Comparison of ENCODE assay signal across 8 cellular contexts in the genomic region with DNA sequence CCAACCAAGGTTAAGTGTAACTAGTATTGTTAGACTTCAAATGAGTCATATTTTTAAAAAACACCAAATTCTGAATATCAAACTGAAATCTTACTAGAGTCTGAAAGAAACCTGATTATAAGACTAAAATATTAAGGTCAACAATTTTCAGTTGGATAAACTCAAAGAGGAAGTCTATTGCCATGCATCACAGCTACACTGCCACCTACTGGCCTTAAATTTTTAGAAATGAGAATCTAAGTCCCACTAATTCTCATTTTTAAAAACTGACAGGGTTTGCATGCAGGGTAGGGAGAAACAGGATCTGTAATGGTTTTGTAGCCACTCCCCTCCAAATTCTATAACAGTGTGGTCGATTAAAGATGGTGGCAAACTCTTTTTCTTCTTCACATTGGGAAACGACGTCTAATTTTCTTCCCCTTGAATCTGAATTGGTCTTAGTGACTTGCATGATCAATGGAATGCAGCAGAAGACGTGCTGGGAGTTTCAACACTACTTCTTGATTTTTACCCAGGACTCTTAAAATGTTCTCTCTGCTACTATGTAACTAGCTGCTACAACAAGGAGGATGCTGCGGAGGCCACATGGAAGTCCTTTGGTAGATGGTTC.
A peak's percentile ranks its signal among the peaks of the same experiment; 100 is the strongest.
DNase-seq lines count a peak whose midpoint lies in the region; ATAC-seq and TF ChIP-seq lines count a peak whose summit lies in the region.

No MANE protein-coding gene starts in this region.

- H3K27ac ChIP-seq in cardiac muscle cell (no peak overlapping the region), Panc1 (ENCODE audit: low read length) (no peak overlapping the region), suprapubic skin (no peak overlapping the region)

- H3K27me3 ChIP-seq in cardiac muscle cell (no peaks in the 10 kb centered on the region), Panc1 (ENCODE audit: control insufficient read depth, insufficient read depth, low read length) (no peaks in the 10 kb centered on the region; the same call in 1 of the 2 replicates), suprapubic skin (no peaks in the 10 kb centered on the region)

- BruUV-seq in Panc1 (replicated peaks; lab: Mats Ljungman, UMichigan) = no TSS peak

- WGBS in suprapubic skin = 89% methylated on average over 5 of the region's 5 CpGs

- POLR2A ChIA-PET in Panc1 (lab: Charles Lee) = no interaction called here

- TF ChIP-seq POLR2A in suprapubic skin (IDR thresholded peaks at IDR 0.05) = no peak

- CTCF ChIA-PET in Panc1 (lab: Charles Lee) = no interaction called here

- H3K4me1 ChIP-seq in cardiac muscle cell (ENCODE audit: low read depth) = peaks cover 20% of the 10 kb centered on the region
- H3K4me1 ChIP-seq in Panc1 (ENCODE audit: control insufficient read depth, insufficient read depth, low read length) = no peaks in the 10 kb centered on the region
- H3K4me1 ChIP-seq in suprapubic skin = peaks cover 7% of the 10 kb centered on the region

- DNase-seq in cardiac muscle cell (ENCODE audit: low read depth in 1 of 2, low spot score in 1 of 2) (peak in 1 of 2 donors; percentile 61), Right ventricle myocardium inferior (ENCODE audit: missing footprints) (no peak), Panc1 (ENCODE audit: low read depth, low spot score) (no peak), fibroblast of pulmonary artery (ENCODE audit: low read depth) (peak; percentile 65), suprapubic skin (ENCODE audit: low spot score in 2 of 2) (no peak), SK-N-DZ (ENCODE audit: low spot score) (no peak)

- in situ Hi-C loops in Panc1 (cut with HindIII; ENCODE audit: low pct_unique_long_range_greater_than_20kb, low sequenced_read_pairs) = no loop called here

- no peak for TF ChIP-seq EP300 in suprapubic skin (IDR thresholded peaks at IDR 0.05)

- H3K36me3 ChIP-seq in cardiac muscle cell (no peaks in the 10 kb centered on the region), Panc1 (ENCODE audit: control insufficient read depth, insufficient read depth, low read length) (no peaks in the 10 kb centered on the region), suprapubic skin (no peaks in the 10 kb centered on the region)

- H3K4me3 ChIP-seq in cardiac muscle cell = no peak overlapping the region
- H3K4me3 ChIP-seq in Panc1 (ENCODE audit: low read depth in 2 of 2, low read length in 2 of 2) = no peak overlapping the region
- H3K4me3 ChIP-seq in fibroblast of pulmonary artery (replicated peaks; ENCODE audit: low read depth, low read length) = no peak overlapping the region
- H3K4me3 ChIP-seq in suprapubic skin = no peak overlapping the region

- no peaks in the 10 kb centered on the region for H3K9me3 ChIP-seq in cardiac muscle cell (ENCODE audit: low read depth)
- H3K9me3 ChIP-seq in Panc1 (ENCODE audit: control insufficient read depth, insufficient read depth, low read depth, low read length) = no peaks in the 10 kb centered on the region
- no peaks in the 10 kb centered on the region for H3K9me3 ChIP-seq in suprapubic skin

- no peak for ATAC-seq in Right ventricle myocardium inferior
- peak; percentile 76 for ATAC-seq in HG03066 (IDR thresholded peaks at IDR 0.05; ENCODE audit: low read depth, unreplicated experiment)
- ATAC-seq in Panc1 = no peak
- ATAC-seq in HG03565 (IDR thresholded peaks at IDR 0.05; ENCODE audit: unreplicated experiment) = no peak

- intact Hi-C loops in Right ventricle myocardium inferior (cut with DNase I) = loop anchor here (10.0 kb wide), 1 partner anchor 226 kb away; no protein-coding TSS in a partner anchor
- intact Hi-C loops in Panc1 (cut with micrococcal nuclease; ENCODE audit: unreplicated experiment) = no loop called here

- peak; percentile 68 for TF ChIP-seq CTCF in cardiac muscle cell (IDR thresholded peaks at IDR 0.05; ENCODE audit: low read depth, low read length)
- peak; percentile 72 for TF ChIP-seq CTCF in Panc1 (IDR thresholded peaks at IDR 0.05)
- peak; percentile 73 for TF ChIP-seq CTCF in fibroblast of pulmonary artery (IDR thresholded peaks at IDR 0.05; ENCODE audit: low read length, missing control alignments)
- peak; percentile 11 to 32 for TF ChIP-seq CTCF in suprapubic skin (IDR thresholded peaks at IDR 0.05)

Comparison
In these comparisons a context has a peak if more than half of its experiments do, and no peak if none do; other contexts are left out.
1. CTCF ChIP-seq: peak in every context shown above with its lines; median percentile 73 in fibroblast of pulmonary artery; 72 in Panc1; 68 in cardiac muscle cell; 22 in suprapubic skin.